Comparison of ENCODE assay signal across 35 cellular contexts in the genomic region with DNA sequence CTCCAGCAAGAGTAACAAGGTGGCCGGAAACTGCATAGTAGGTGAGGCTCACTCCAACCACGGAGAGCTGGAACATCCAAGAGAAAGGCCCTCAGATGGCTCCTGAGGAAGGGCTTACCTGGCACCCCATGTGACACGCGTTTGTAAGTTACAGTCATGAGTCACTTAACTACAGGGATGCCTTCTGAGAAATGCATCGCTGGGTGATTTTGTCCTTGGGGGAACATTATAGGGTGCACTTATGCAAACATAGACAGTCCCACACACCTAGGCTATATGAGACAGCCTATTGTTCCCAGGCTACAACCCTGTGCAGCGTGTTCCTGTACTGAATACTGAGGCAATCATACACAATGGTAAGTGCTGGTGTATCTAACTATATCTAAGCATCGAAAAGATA.
"Had no signal": no experiment of that assay in that cellular context is flagged by ENCODE, and none has a peak within 500 bp of the region (broad histone marks: within the 10 kb centered on the region; RNA-seq: fewer than 3 reads in every experiment).

No MANE protein-coding gene starts in this region.

- H3K4me3 ChIP-seq: Peyer's patch, SJSA1 had no signal

- DNase-seq: activated B cell treated with CpG ODN at 0.5 μM for 24 hours; activated CD4-positive, alpha-beta memory T cell treated with anti-CD3 and anti-CD28 coated beads for 36 hours; activated CD4-positive, alpha-beta T cell treated with anti-CD3 and anti-CD28 coated beads for 4 hours; activated CD4-positive, alpha-beta T cell treated with anti-CD3 and anti-CD28 coated beads, Interleukin-2, amount 50 U/mL, for 1 hour; activated CD4-positive, CD25-positive, alpha-beta regulatory T cell treated with anti-CD3 and anti-CD28 coated beads, Interleukin-2, amount 50 U/mL, for 72 hours; activated CD8-positive, alpha-beta memory T cell treated with anti-CD3 and anti-CD28 coated beads, Interleukin-2, amount 50 U/mL, for 4 hours; activated effector memory CD4-positive, alpha-beta T cell treated with Interleukin-2 at 50 U/mL for 16 hours; activated naive CD4-positive, alpha-beta T cell treated with anti-CD3 and anti-CD28 coated beads, Interleukin-2, amount 10 ng/mL, durations not matched to agents 7 days and 5 days; activated naive CD8-positive, alpha-beta T cell treated with anti-CD3 and anti-CD28 coated beads, Interleukin-2, amount 50 U/mL, for 24 hours; activated T-cell treated with anti-CD3 and anti-CD28 coated beads, Interleukin-2, amount 50 U/mL, for 48 hours; anterior cingulate cortex; caudate nucleus; cerebellar nuclear complex; KG1; MM.1S; MV-4-11; NCI-H1092; NCI-H1436 treated with DMSO at 0.1 percent for 48 hours; NCI-H1694 treated with DMSO at 0.1 percent for 48 hours; NCI-H2029; NCI-H345; NCI-H524 treated with DMSO at 0.1 percent for 48 hours; NCI-H748 treated with DMSO at 0.1 percent for 48 hours; NK-92 treated with Interleukin-12 subunit alpha and Interleukin-12 subunit beta, amount 100 ng/mL, for 24 hours; SHP77 treated with DMSO at 0.1 percent for 48 hours; SK-N-SH; T-cell; T-helper 17 cell; T-helper 9 cell had no signal

- H3K27ac ChIP-seq: Peyer's patch, SJSA1, VCaP had no signal

- H3K9ac ChIP-seq: SK-N-SH had no signal

- H3K36me3 Mint-ChIP-seq: activated CD4-positive, alpha-beta memory T cell treated with anti-CD3 and anti-CD28 coated beads for 36 hours; activated naive CD4-positive, alpha-beta T cell treated with anti-CD3 and anti-CD28 coated beads, Interleukin-2, amount 10 ng/mL, durations not matched to agents 7 days and 5 days; activated naive CD8-positive, alpha-beta T cell; brain; T-cell had no signal

- H3K27ac Mint-ChIP-seq: activated B cell treated with CpG ODN at 0.5 μM for 24 hours; activated CD4-positive, alpha-beta memory T cell treated with anti-CD3 and anti-CD28 coated beads for 36 hours; activated naive CD4-positive, alpha-beta T cell treated with anti-CD3 and anti-CD28 coated beads, Interleukin-2, amount 10 ng/mL, durations not matched to agents 7 days and 5 days; activated naive CD8-positive, alpha-beta T cell; activated naive CD8-positive, alpha-beta T cell treated with anti-CD3 and anti-CD28 coated beads, Interleukin-2, amount 50 U/mL, for 24 hours; brain; T-cell; T-helper 17 cell had no signal

- FAIRE-seq: bronchial epithelial cell had no signal

- H3K36me3 ChIP-seq: Peyer's patch, SJSA1 had no signal

- H3K27me3 ChIP-seq: Peyer's patch, SJSA1 had no signal

- H3K4me1 Mint-ChIP-seq: activated naive CD4-positive, alpha-beta T cell treated with anti-CD3 and anti-CD28 coated beads, Interleukin-2, amount 10 ng/mL, durations not matched to agents 7 days and 5 days; activated naive CD8-positive, alpha-beta T cell treated with anti-CD3 and anti-CD28 coated beads, Interleukin-2, amount 50 U/mL, for 24 hours; T-cell; T-helper 17 cell had no signal

- ATAC-seq: activated naive CD8-positive, alpha-beta T cell treated with anti-CD3 and anti-CD28 coated beads, Interleukin-2, amount 50 U/mL, for 24 hours; T-helper 17 cell had no signal

- H3K9me3 ChIP-seq: Peyer's patch, SJSA1, SK-N-SH had no signal

- H3K9me2 ChIP-seq: SK-N-SH had no signal

- H3K9me3 Mint-ChIP-seq: activated B cell treated with CpG ODN at 0.5 μM for 24 hours; activated CD4-positive, alpha-beta memory T cell treated with anti-CD3 and anti-CD28 coated beads for 36 hours; activated naive CD4-positive, alpha-beta T cell treated with anti-CD3 and anti-CD28 coated beads, Interleukin-2, amount 10 ng/mL, durations not matched to agents 7 days and 5 days; activated naive CD8-positive, alpha-beta T cell treated with anti-CD3 and anti-CD28 coated beads, Interleukin-2, amount 50 U/mL, for 24 hours; brain; T-cell had no signal

- H3K4me2 ChIP-seq: SK-N-SH had no signal

- H3K4me3 Mint-ChIP-seq: activated B cell treated with CpG ODN at 0.5 μM for 24 hours; activated CD4-positive, alpha-beta memory T cell treated with anti-CD3 and anti-CD28 coated beads for 36 hours; activated naive CD4-positive, alpha-beta T cell treated with anti-CD3 and anti-CD28 coated beads, Interleukin-2, amount 10 ng/mL, durations not matched to agents 7 days and 5 days; activated naive CD8-positive, alpha-beta T cell; activated naive CD8-positive, alpha-beta T cell treated with anti-CD3 and anti-CD28 coated beads, Interleukin-2, amount 50 U/mL, for 24 hours; brain; T-cell; T-helper 17 cell had no signal

- H3K27me3 Mint-ChIP-seq: activated B cell treated with CpG ODN at 0.5 μM for 24 hours; activated CD4-positive, alpha-beta memory T cell treated with anti-CD3 and anti-CD28 coated beads for 36 hours; activated naive CD8-positive, alpha-beta T cell; activated naive CD8-positive, alpha-beta T cell treated with anti-CD3 and anti-CD28 coated beads, Interleukin-2, amount 50 U/mL, for 24 hours; brain; T-cell had no signal
